Comparison of ENCODE assay signal across 13 cellular contexts in genomic region chr16:70749006-70749678, GRCh38. TPM values are rescaled to one million over a fixed set of nuclear protein-coding genes. Genes with fewer than 3 reads are reported as not detected.
DNase-seq lines count a peak whose midpoint lies in the region; ATAC-seq and TF ChIP-seq lines count a peak whose summit lies in the region.
"Had no signal": no experiment of that assay in that cellular context is flagged by ENCODE, and none has a peak within 500 bp of the region (broad histone marks: within the 10 kb centered on the region; RNA-seq: fewer than 3 reads in every experiment).

No MANE protein-coding gene starts in this region.

- no peak overlapping the region for H3K4me3 Mint-ChIP-seq in activated CD8-positive, alpha-beta T cell treated with anti-CD3 and anti-CD28 coated beads, Interleukin-2, amount 10 ng/mL, durations not matched to agents 7 days and 5 days
- no peak overlapping the region for H3K4me3 Mint-ChIP-seq in activated CD8-positive, alpha-beta T cell treated with anti-CD3 and anti-CD28 coated beads for 36 hours
- H3K4me3 Mint-ChIP-seq in brain (peak overlapping the region in 4 of 5 experiments; percentile 9 to 45 (median 33)), type B pancreatic cell (no peak overlapping the region)

- CTCF ChIA-PET in activated CD8-positive, alpha-beta T cell treated with anti-CD3 and anti-CD28 coated beads, Interleukin-2, amount 10 ng/mL, durations not matched to agents 7 days and 5 days (lab: Charles Lee): interaction anchor here (1.1 to 5.4 kb wide), 3 partner anchors 10 to 21 kb away, joined by 6 to 23 read pairs (median 7); no protein-coding TSS in a partner anchor
- CTCF ChIA-PET in activated CD8-positive, alpha-beta T cell treated with anti-CD3 and anti-CD28 coated beads for 36 hours (lab: Charles Lee): interaction anchor here (0.8 to 1.0 kb wide), 2 partner anchors 11 to 21 kb away, joined by 3 to 4 read pairs; no protein-coding TSS in a partner anchor

- H3K27me3 Mint-ChIP-seq in activated CD8-positive, alpha-beta T cell treated with anti-CD3 and anti-CD28 coated beads, Interleukin-2, amount 10 ng/mL, durations not matched to agents 7 days and 5 days (ENCODE audit: low read depth): no peaks in the 10 kb centered on the region
- no peaks in the 10 kb centered on the region for H3K27me3 Mint-ChIP-seq in activated CD8-positive, alpha-beta T cell treated with anti-CD3 and anti-CD28 coated beads for 36 hours
- no peaks in the 10 kb centered on the region for H3K27me3 Mint-ChIP-seq in brain
- H3K27me3 Mint-ChIP-seq in type B pancreatic cell: no peaks in the 10 kb centered on the region

- peaks cover 51% of the 10 kb centered on the region for H3K4me1 Mint-ChIP-seq in activated CD8-positive, alpha-beta T cell treated with anti-CD3 and anti-CD28 coated beads, Interleukin-2, amount 10 ng/mL, durations not matched to agents 7 days and 5 days (ENCODE audit: low read depth)
- peaks cover 30% of the 10 kb centered on the region for H3K4me1 Mint-ChIP-seq in activated CD8-positive, alpha-beta T cell treated with anti-CD3 and anti-CD28 coated beads for 36 hours (ENCODE audit: low read depth)
- H3K4me1 Mint-ChIP-seq in brain (peaks cover 75% of the 10 kb centered on the region), type B pancreatic cell (ENCODE audit: unreplicated experiment) (peaks cover 31% of the 10 kb centered on the region)

- H3K36me3 Mint-ChIP-seq in activated CD8-positive, alpha-beta T cell treated with anti-CD3 and anti-CD28 coated beads, Interleukin-2, amount 10 ng/mL, durations not matched to agents 7 days and 5 days (ENCODE audit: low read depth): peaks cover 15% of the 10 kb centered on the region
- peaks cover 7% of the 10 kb centered on the region for H3K36me3 Mint-ChIP-seq in activated CD8-positive, alpha-beta T cell treated with anti-CD3 and anti-CD28 coated beads for 36 hours (ENCODE audit: low read depth)
- H3K36me3 Mint-ChIP-seq in brain (no peaks in the 10 kb centered on the region), type B pancreatic cell (no peaks in the 10 kb centered on the region)

- H3K9me3 Mint-ChIP-seq in activated CD8-positive, alpha-beta T cell treated with anti-CD3 and anti-CD28 coated beads, Interleukin-2, amount 10 ng/mL, durations not matched to agents 7 days and 5 days (ENCODE audit: insufficient read depth): no peaks in the 10 kb centered on the region
- H3K9me3 Mint-ChIP-seq in activated CD8-positive, alpha-beta T cell treated with anti-CD3 and anti-CD28 coated beads for 36 hours: no peaks in the 10 kb centered on the region
- H3K9me3 Mint-ChIP-seq in brain: no peaks in the 10 kb centered on the region
- no peaks in the 10 kb centered on the region for H3K9me3 Mint-ChIP-seq in type B pancreatic cell

- POLR2A ChIA-PET in activated CD8-positive, alpha-beta T cell treated with anti-CD3 and anti-CD28 coated beads, Interleukin-2, amount 10 ng/mL, durations not matched to agents 7 days and 5 days (lab: Charles Lee): interaction anchor here (1.0 to 1.5 kb wide), 2 partner anchors 11 to 12 kb away, joined by 3 read pairs; no protein-coding TSS in a partner anchor
- POLR2A ChIA-PET in activated CD8-positive, alpha-beta T cell treated with anti-CD3 and anti-CD28 coated beads for 36 hours (lab: Charles Lee): interaction anchor here (2.9 kb wide), 1 partner anchor 12 kb away, joined by 10 read pairs; no protein-coding TSS in a partner anchor

- no peak for TF ChIP-seq CTCF in activated CD8-positive, alpha-beta T cell treated with anti-CD3 and anti-CD28 coated beads for 36 hours (IDR thresholded peaks at IDR 0.05)
- TF ChIP-seq CTCF in brain (conservative IDR thresholded peaks at IDR 0.05) (no peak), type B pancreatic cell (conservative IDR thresholded peaks at IDR 0.05) (no peak)

- peak overlapping the region; percentile 55 for H3K27ac Mint-ChIP-seq in activated CD8-positive, alpha-beta T cell treated with anti-CD3 and anti-CD28 coated beads, Interleukin-2, amount 10 ng/mL, durations not matched to agents 7 days and 5 days
- H3K27ac Mint-ChIP-seq in activated CD8-positive, alpha-beta T cell treated with anti-CD3 and anti-CD28 coated beads for 36 hours: no peak overlapping the region
- H3K27ac Mint-ChIP-seq in brain (peak overlapping the region; percentile 97 to 98 (median 97)), type B pancreatic cell (peak overlapping the region; percentile 41)

- ATAC-seq in activated CD8-positive, alpha-beta T cell treated with anti-CD3 and anti-CD28 coated beads, Interleukin-2, amount 10 ng/mL, durations not matched to agents 7 days and 5 days: no peak
- ATAC-seq in activated CD8-positive, alpha-beta T cell treated with anti-CD3 and anti-CD28 coated beads for 36 hours: no peak

- intact Hi-C loops in activated CD8-positive, alpha-beta T cell treated with anti-CD3 and anti-CD28 coated beads for 36 hours (cut with micrococcal nuclease): no loop called here

- DNase-seq in activated CD8-positive, alpha-beta T cell treated with anti-CD3 and anti-CD28 coated beads, Interleukin-2, amount 10 ng/mL, durations not matched to agents 7 days and 5 days: no peak
- no peak for DNase-seq in activated CD8-positive, alpha-beta T cell treated with anti-CD3 and anti-CD28 coated beads for 36 hours
- DNase-seq in midbrain (lab: John Stamatoyannopoulos, UW): peak; percentile 26
- no peak for DNase-seq in type B pancreatic cell (ENCODE audit: extremely low spot score, unreplicated experiment)
- DNase-seq in activated gamma-delta T cell (lab: John Stamatoyannopoulos, UW): no peak
- no peak for DNase-seq in NCI-H2171 (lab: John Stamatoyannopoulos, UW)
- DNase-seq in NCI-H82 treated with DMSO at 0.1 percent for 48 hours (lab: John Stamatoyannopoulos, UW; ENCODE audit: unreplicated experiment): no peak
- DNase-seq: activated T-cell treated with anti-CD3 and anti-CD28 coated beads, Interleukin-2, amount 50 U/mL, for 1 hour; central memory CD4-positive, alpha-beta T cell; GF-D8; GM23248; KBM-7 had no signal

RNA-seq across cellular contexts. Expression of gene VAC14, which starts 51.8 kb away (rescaled TPM):
- total RNA-seq in activated CD8-positive, alpha-beta T cell treated with anti-CD3 and anti-CD28 coated beads, Interleukin-2, amount 10 ng/mL, durations not matched to agents 7 days and 5 days: 10 to 100 TPM; 35.2 to 37.9 TPM
- 10 to 100 TPM; 27.6 TPM for total RNA-seq in activated CD8-positive, alpha-beta T cell treated with anti-CD3 and anti-CD28 coated beads for 36 hours
- polyA plus RNA-seq in brain (ENCODE audit: insufficient read depth, low read depth, low replicate concordance): 76.0 TPM
- total RNA-seq in type B pancreatic cell (ENCODE audit: low replicate concordance): 38.3 and 39.5 TPM in 2 replicates

Comparison
In these comparisons a context has a peak if more than half of its experiments do, and no peak if none do; other contexts are left out.
1. H3K4me3 Mint-ChIP-seq: peak in brain (4 of 5); none in activated CD8-positive, alpha-beta T cell treated with anti-CD3 and anti-CD28 coated beads, Interleukin-2, amount 10 ng/mL, durations not matched to agents 7 days and 5 days (single experiment), activated CD8-positive, alpha-beta T cell treated with anti-CD3 and anti-CD28 coated beads for 36 hours (single experiment) and type B pancreatic cell (single experiment).